ENCODE assay signal across 8 cellular contexts in the genomic region with DNA sequence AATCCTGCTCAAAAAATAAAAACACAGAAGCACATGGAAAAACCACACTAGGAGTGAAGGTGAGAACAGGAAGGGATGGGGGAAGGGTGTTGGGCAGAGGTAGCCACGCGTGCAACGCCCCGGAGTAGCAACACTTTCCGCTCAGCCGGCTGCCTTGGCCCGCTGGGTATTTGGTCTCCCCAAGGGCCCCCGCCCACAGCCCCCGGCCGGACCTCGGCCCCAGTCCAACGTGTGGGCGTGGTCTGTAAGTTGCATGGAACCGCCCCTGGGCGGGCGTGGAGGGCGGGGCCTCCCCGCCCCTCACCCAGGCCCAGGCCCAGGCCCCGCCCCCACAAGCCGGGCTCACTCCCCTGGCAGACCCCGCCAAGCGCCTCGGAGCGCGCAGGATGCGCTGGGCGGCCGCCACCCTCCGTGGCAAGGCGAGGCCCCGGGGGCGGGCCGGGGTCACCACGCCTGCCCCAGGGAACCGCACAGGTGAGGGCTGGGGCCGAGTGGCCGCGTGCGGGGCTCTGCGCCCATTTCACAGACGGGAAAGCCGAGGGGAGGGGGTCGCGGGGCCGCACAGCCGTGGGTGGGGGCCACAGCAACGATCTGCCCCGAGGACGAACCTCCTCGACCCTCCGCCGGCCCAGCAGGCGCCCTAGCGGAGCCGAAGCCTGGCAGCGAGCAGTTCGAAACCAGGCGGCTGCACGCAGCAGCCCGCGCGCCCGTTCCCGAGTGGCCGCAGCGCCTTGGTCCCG. TPM values are rescaled to one million over a fixed set of nuclear protein-coding genes. Genes with fewer than 3 reads are reported as not detected.
DNase-seq lines count a peak whose midpoint lies in the region; ATAC-seq, FAIRE-seq and TF ChIP-seq lines count a peak whose summit lies in the region.

Gene SUSD3 (plus strand): TSS at position 345 of the 740 bp plus-strand sequence. CDS start 42 bp downstream, at position 387.

- no peaks in the 10 kb centered on the region for H3K79me1 ChIP-seq in mesenchymal stem cell (replicated peaks; ENCODE audit: low read length, poor library complexity, severe bottlenecking)

- H3K9me3 ChIP-seq in BE2C (no peaks in the 10 kb centered on the region), colonic mucosa (no peaks in the 10 kb centered on the region), mesenchymal stem cell (ENCODE audit: control insufficient read depth, low read length) (no peaks in the 10 kb centered on the region)

- H3K4me1 ChIP-seq in BE2C = no peaks in the 10 kb centered on the region
- peaks cover 6% of the 10 kb centered on the region for H3K4me1 ChIP-seq in colonic mucosa
- H3K4me1 ChIP-seq in mesenchymal stem cell (ENCODE audit: control insufficient read depth, insufficient read depth, low read depth, low read length) = peaks cover 14% of the 10 kb centered on the region

- no peak within 1 kb of the TSS for H3K23ac ChIP-seq in mesenchymal stem cell (ENCODE audit: low read length in 2 of 2)

- peak; percentile 85 for DNase-seq in BE2C
- DNase-seq in GM19239 (ENCODE audit: insufficient read length, low spot score) = peak; percentile 58
- peak; percentile 77 for DNase-seq in colonic mucosa
- DNase-seq in mesenchymal stem cell = peak; percentile 9
- DNase-seq in stimulated activated CD8-positive, alpha-beta memory T cell treated with anti-CD3 and anti-CD28 coated beads, Interleukin-7, amount 100 ng/mL, for 4 hours (ENCODE audit: low read depth in 2 of 2) = peak; percentile 19 to 65

- no peak within 1 kb of the TSS for H3K14ac ChIP-seq in mesenchymal stem cell (ENCODE audit: low read length in 2 of 2)

- H2BK12ac ChIP-seq in mesenchymal stem cell (ENCODE audit: low read length in 2 of 2) = no peak within 1 kb of the TSS

- no peak within 1 kb of the TSS for H2BK5ac ChIP-seq in mesenchymal stem cell (ENCODE audit: low read depth, low read length, poor library complexity, severe bottlenecking)

- H3K27me3 ChIP-seq in BE2C = no peaks in the 10 kb centered on the region
- H3K27me3 ChIP-seq in colonic mucosa = no peaks in the 10 kb centered on the region
- H3K27me3 ChIP-seq in mesenchymal stem cell (ENCODE audit: control insufficient read depth in 1 of 2, insufficient read depth in 1 of 2, low read length in 2 of 2) = peaks cover 0 to 52% of the 10 kb centered on the region in 2 experiments

- H3K27ac ChIP-seq in colonic mucosa (peak within 1 kb of the TSS; percentile 61), mesenchymal stem cell (ENCODE audit: low read length, poor library complexity, severe bottlenecking) (no peak within 1 kb of the TSS)

- no peak within 1 kb of the TSS for H2AFZ ChIP-seq in mesenchymal stem cell (ENCODE audit: low read depth, low read length)

- H2AK5ac ChIP-seq in mesenchymal stem cell (ENCODE audit: low read length, severe bottlenecking) = no peak within 1 kb of the TSS

- H3K4me2 ChIP-seq in mesenchymal stem cell (ENCODE audit: low read length, poor library complexity, severe bottlenecking) = peak within 1 kb of the TSS; percentile 59

- no peak within 1 kb of the TSS for H4K91ac ChIP-seq in mesenchymal stem cell (ENCODE audit: low read length)

- peak within 1 kb of the TSS; percentile 26 for H2BK15ac ChIP-seq in mesenchymal stem cell (ENCODE audit: low read depth, poor library complexity, severe bottlenecking)

- H3K36me3 ChIP-seq in BE2C (no peaks in the 10 kb centered on the region), colonic mucosa (no peaks in the 10 kb centered on the region), mesenchymal stem cell (ENCODE audit: control insufficient read depth in 1 of 2, insufficient read depth in 2 of 2, low read depth in 1 of 2, low read length in 2 of 2) (peaks cover 0 to 3% of the 10 kb centered on the region in 2 experiments)

- peak; percentile 49 for ATAC-seq in HG03520 (IDR thresholded peaks at IDR 0.05; ENCODE audit: unreplicated experiment)
- peak; percentile 63 to 66 for ATAC-seq in activated CD4-positive, CD25-positive, alpha-beta regulatory T cell treated with anti-CD3 and anti-CD28 coated beads, Interleukin-2, amount 50 U/mL, for 24 hours
- ATAC-seq in GM21717 (IDR thresholded peaks at IDR 0.05; ENCODE audit: unreplicated experiment) = no peak

- TF ChIP-seq CTCF in BE2C (IDR thresholded peaks at IDR 0.05; ENCODE audit: low read depth, low read length) = no peak
- TF ChIP-seq CTCF in colonic mucosa (IDR thresholded peaks at IDR 0.05) = no peak

- no peak within 1 kb of the TSS for H2BK120ac ChIP-seq in mesenchymal stem cell (ENCODE audit: low read depth, low read length)

- H4K8ac ChIP-seq in mesenchymal stem cell (ENCODE audit: low read length) = no peak within 1 kb of the TSS

- intact Hi-C loops in colonic mucosa (cut with DNase I) = no loop called here

- 5% methylated on average over 58 of the region's 67 CpGs for WGBS in mesenchymal stem cell

- no peak within 1 kb of the TSS for H3K18ac ChIP-seq in mesenchymal stem cell (ENCODE audit: low read depth in 1 of 2, low read length in 2 of 2)

- no peak within 1 kb of the TSS for H3K4ac ChIP-seq in mesenchymal stem cell (ENCODE audit: low read depth in 1 of 2, low read length in 2 of 2)

- peak; percentile 87 for FAIRE-seq in GM19239 (lab: Jason Lieb, UNC)

- H3K4me3 ChIP-seq in BE2C (ENCODE audit: low read depth, low read length) (no peak within 1 kb of the TSS; the same call in 1 of the 2 replicates), colonic mucosa (peak within 1 kb of the TSS; percentile 74), mesenchymal stem cell (ENCODE audit: insufficient read depth in 1 of 2, low read depth in 1 of 2, low read length in 2 of 2) (peak within 1 kb of the TSS; percentile 19 to 55)

- H3K9ac ChIP-seq in colonic mucosa (ENCODE audit: low read depth in 2 of 2, low read length in 2 of 2) (peak within 1 kb of the TSS; percentile 34 to 60), mesenchymal stem cell (ENCODE audit: low read length) (no peak within 1 kb of the TSS)

RNA-seq across cellular contexts. Expression of gene SUSD3, which starts in this region (rescaled TPM):
- 1.0 TPM for polyA plus RNA-seq in BE2C (2012; ENCODE audit: insufficient read depth, insufficient read length, low read depth)
- 1 to 10 TPM; 1.6 to 2.2 TPM for total RNA-seq in colonic mucosa
- polyA plus RNA-seq in mesenchymal stem cell (2013, experiment 1 of 2) = 0.03 TPM
- not detected for polyA plus RNA-seq in mesenchymal stem cell (2013, experiment 2 of 2)

Comparison
In these comparisons a context has a peak if more than half of its experiments do, and no peak if none do; other contexts are left out.
1. DNase-seq: peak in every context shown above with its lines; median percentile 85 in BE2C; 77 in colonic mucosa; 58 in GM19239; 42 in stimulated activated CD8-positive, alpha-beta memory T cell treated with anti-CD3 and anti-CD28 coated beads, Interleukin-7, amount 100 ng/mL, for 4 hours; 9 in mesenchymal stem cell.